In genomic region chr3:152268501-152269422, GRCh38 we compare ENCODE assay signal across 8 cellular contexts. TPM values are rescaled to one million over a fixed set of nuclear protein-coding genes. Genes with fewer than 3 reads are reported as not detected.
DNase-seq lines count a peak whose midpoint lies in the region; ATAC-seq, FAIRE-seq and TF ChIP-seq lines count a peak whose summit lies in the region.

A gene with protein sequence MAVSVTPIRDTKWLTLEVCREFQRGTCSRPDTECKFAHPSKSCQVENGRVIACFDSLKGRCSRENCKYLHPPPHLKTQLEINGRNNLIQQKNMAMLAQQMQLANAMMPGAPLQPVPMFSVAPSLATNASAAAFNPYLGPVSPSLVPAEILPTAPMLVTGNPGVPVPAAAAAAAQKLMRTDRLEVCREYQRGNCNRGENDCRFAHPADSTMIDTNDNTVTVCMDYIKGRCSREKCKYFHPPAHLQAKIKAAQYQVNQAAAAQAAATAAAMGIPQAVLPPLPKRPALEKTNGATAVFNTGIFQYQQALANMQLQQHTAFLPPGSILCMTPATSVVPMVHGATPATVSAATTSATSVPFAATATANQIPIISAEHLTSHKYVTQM (plus strand): TSS chr3:152268929. CDS start chr3:152300194, 31,265 bp downstream.

- peaks cover 52% of the 10 kb centered on the region for H3K4me1 Mint-ChIP-seq in activated CD4-positive, alpha-beta T cell treated with anti-CD3 and anti-CD28 coated beads, Interleukin-2, amount 10 ng/mL, durations not matched to agents 7 days and 5 days

- CTCF ChIA-PET in activated CD4-positive, alpha-beta T cell treated with anti-CD3 and anti-CD28 coated beads, Interleukin-2, amount 10 ng/mL, durations not matched to agents 7 days and 5 days (lab: Charles Lee), result interaction anchor here (0.6 to 1.3 kb wide), 4 partner anchors 12 to 77 kb away, joined by 3 to 9 read pairs (median 6); no protein-coding TSS in a partner anchor

- TF ChIP-seq CTCF in colonic mucosa (IDR thresholded peaks at IDR 0.05), result no peak

- ATAC-seq in HG03442 (IDR thresholded peaks at IDR 0.05; ENCODE audit: unreplicated experiment), result peak; percentile 60
- ATAC-seq in left colon, result peak; percentile 73

- no peaks in the 10 kb centered on the region for H3K27me3 Mint-ChIP-seq in activated CD4-positive, alpha-beta T cell treated with anti-CD3 and anti-CD28 coated beads, Interleukin-2, amount 10 ng/mL, durations not matched to agents 7 days and 5 days

- H3K4me3 Mint-ChIP-seq in activated CD4-positive, alpha-beta T cell treated with anti-CD3 and anti-CD28 coated beads, Interleukin-2, amount 10 ng/mL, durations not matched to agents 7 days and 5 days, result peak within 1 kb of the TSS; percentile 91

- peak within 1 kb of the TSS; percentile 100 for H3K27ac ChIP-seq in colonic mucosa

- H3K27ac Mint-ChIP-seq in activated CD4-positive, alpha-beta T cell treated with anti-CD3 and anti-CD28 coated beads, Interleukin-2, amount 10 ng/mL, durations not matched to agents 7 days and 5 days, result peak within 1 kb of the TSS; percentile 97

- peaks cover 73% of the 10 kb centered on the region for H3K36me3 Mint-ChIP-seq in activated CD4-positive, alpha-beta T cell treated with anti-CD3 and anti-CD28 coated beads, Interleukin-2, amount 10 ng/mL, durations not matched to agents 7 days and 5 days (ENCODE audit: low read depth)

- no peaks in the 10 kb centered on the region for H3K27me3 ChIP-seq in colonic mucosa

- POLR2A ChIA-PET in activated CD4-positive, alpha-beta T cell treated with anti-CD3 and anti-CD28 coated beads, Interleukin-2, amount 10 ng/mL, durations not matched to agents 7 days and 5 days (lab: Charles Lee), result interaction anchor here (1.0 to 1.5 kb wide), 3 partner anchors 11 to 24 kb away, joined by 4 to 11 read pairs (median 5); no protein-coding TSS in a partner anchor

- peak within 1 kb of the TSS; percentile 70 for H3K4me3 ChIP-seq in colonic mucosa

- peak within 1 kb of the TSS; percentile 99 for H3K9ac ChIP-seq in colonic mucosa (ENCODE audit: low read depth in 2 of 2, low read length in 2 of 2)

- peaks cover 7% of the 10 kb centered on the region for H3K4me1 ChIP-seq in colonic mucosa

- intact Hi-C loops in colonic mucosa (cut with DNase I), result no loop called here
- intact Hi-C loops in left colon (cut with DNase I, micrococcal nuclease), result loop anchor here in 1 of 2 donors (5.0 kb wide), 1 partner anchor 66 kb away; no protein-coding TSS in a partner anchor

- H3K9me3 ChIP-seq in colonic mucosa, result no peaks in the 10 kb centered on the region

- H3K9me3 Mint-ChIP-seq in activated CD4-positive, alpha-beta T cell treated with anti-CD3 and anti-CD28 coated beads, Interleukin-2, amount 10 ng/mL, durations not matched to agents 7 days and 5 days, result no peaks in the 10 kb centered on the region

- DNase-seq in Ammon's horn (ENCODE audit: low spot score) (peak; percentile 90), GM19239 (ENCODE audit: insufficient read length, low spot score) (no peak), NCI-H526 (lab: John Stamatoyannopoulos, UW) (peak; percentile 90 to 97), colonic mucosa (peak; percentile 87), left colon (peak; percentile 86)
- peak; percentile 89 for DNase-seq in activated CD4-positive, alpha-beta T cell treated with anti-CD3 and anti-CD28 coated beads, Interleukin-2, amount 10 ng/mL, durations not matched to agents 7 days and 5 days
- DNase-seq in stimulated activated CD4-positive, alpha-beta T cell treated with anti-CD3 and anti-CD28 coated beads, Interleukin-1b, Interleukin-23, amount 100 ng/mL, for 48 hours, result peak; percentile 90

- peak; percentile 92 for FAIRE-seq in GM19239 (lab: Jason Lieb, UNC)

- no peaks in the 10 kb centered on the region for H3K36me3 ChIP-seq in colonic mucosa

RNA-seq across cellular contexts. Expression of the gene that starts here (rescaled TPM):
- 100 to 1,000 TPM; 437 to 559 TPM for total RNA-seq in activated CD4-positive, alpha-beta T cell treated with anti-CD3 and anti-CD28 coated beads, Interleukin-2, amount 10 ng/mL, durations not matched to agents 7 days and 5 days
- total RNA-seq in colonic mucosa, result 100 to 1,000 TPM; 149 to 191 TPM
- 100 to 1,000 TPM; 154 to 183 TPM for total RNA-seq in left colon
